ENCODE assay signal across 17 cellular contexts in the genomic region with DNA sequence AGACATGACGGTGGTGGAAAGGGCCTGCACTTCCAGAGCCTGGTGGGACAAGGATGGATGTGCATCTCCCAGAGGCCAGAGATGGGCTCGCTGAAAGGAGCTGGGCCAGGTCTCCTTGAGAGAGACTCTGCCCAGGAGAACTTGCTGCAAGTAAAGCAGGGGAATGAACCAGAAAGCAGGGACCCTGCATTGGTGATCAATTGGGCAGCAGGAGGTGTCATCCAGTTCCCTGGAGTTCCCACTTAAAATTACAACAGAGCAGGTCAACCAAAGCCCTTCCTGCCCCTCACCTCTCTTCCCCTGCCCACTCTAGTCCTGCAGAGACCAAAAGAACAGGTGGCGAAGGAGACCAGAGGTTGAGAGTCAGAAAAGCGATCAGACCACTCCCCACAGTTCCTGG.
A peak's percentile ranks its signal among the peaks of the same experiment; 100 is the strongest.
DNase-seq lines count a peak whose midpoint lies in the region; ATAC-seq and TF ChIP-seq lines count a peak whose summit lies in the region.
"Had no signal": no experiment of that assay in that cellular context is flagged by ENCODE, and none has a peak within 500 bp of the region (broad histone marks: within the 10 kb centered on the region; RNA-seq: fewer than 3 reads in every experiment).

No MANE protein-coding gene starts in this region.

- H2BK5ac ChIP-seq in mesendoderm (ENCODE audit: low read length), result no peak overlapping the region

- no CpG with 5 or more reads among the region's 4 CpGs for WGBS in mesendoderm (ENCODE audit: extremely low coverage, insufficient coverage, low lambda C conversion rate)

- peaks cover 55% of the 10 kb centered on the region for H3K4me1 Mint-ChIP-seq in activated T-cell treated with anti-CD3 and anti-CD28 coated beads, Interleukin-2, amount 50 U/mL, for 24 hours (ENCODE audit: low read depth)
- peaks cover 42% of the 10 kb centered on the region for H3K4me1 Mint-ChIP-seq in activated CD8-positive, alpha-beta T cell treated with anti-CD3 and anti-CD28 coated beads for 36 hours (ENCODE audit: low read depth)
- peaks cover 18 to 24% of the 10 kb centered on the region in 2 donors for H3K4me1 Mint-ChIP-seq in immature natural killer cell
- H3K4me1 Mint-ChIP-seq in stimulated activated naive CD8-positive, alpha-beta T cell treated with anti-CD3 and anti-CD28 coated beads, Interleukin-15, amount 100 ng/mL, for 72 hours, result peaks cover 54% of the 10 kb centered on the region

- no peak overlapping the region for H2AK5ac ChIP-seq in mesendoderm (ENCODE audit: low read length)

- CTCF ChIA-PET in activated CD8-positive, alpha-beta T cell treated with anti-CD3 and anti-CD28 coated beads for 36 hours (lab: Charles Lee), result interaction anchor here (0.8 to 1.5 kb wide), 5 partner anchors 16 to 155 kb away, joined by 3 to 5 read pairs (median 3); no protein-coding TSS in a partner anchor

- TF ChIP-seq CTCF in activated CD8-positive, alpha-beta T cell treated with anti-CD3 and anti-CD28 coated beads for 36 hours (IDR thresholded peaks at IDR 0.05), result no peak

- no peak overlapping the region for H4K5ac ChIP-seq in mesendoderm (ENCODE audit: low read length)

- no peak overlapping the region for H3K4ac ChIP-seq in mesendoderm (ENCODE audit: low read depth, low read length)

- no peaks in the 10 kb centered on the region for H3K27me3 ChIP-seq in mesendoderm (ENCODE audit: insufficient read depth, low read length, poor library complexity)
- H3K27me3 ChIP-seq: esophagus squamous epithelium, heart left ventricle, thyroid gland had no signal

- H3K9ac ChIP-seq in mesendoderm (ENCODE audit: low read length), result no peak overlapping the region
- H3K9ac ChIP-seq: parathyroid adenoma had no signal

- H3K27me3 Mint-ChIP-seq in activated T-cell treated with anti-CD3 and anti-CD28 coated beads, Interleukin-2, amount 50 U/mL, for 24 hours, result no peaks in the 10 kb centered on the region
- H3K27me3 Mint-ChIP-seq in activated CD8-positive, alpha-beta T cell treated with anti-CD3 and anti-CD28 coated beads for 36 hours, result no peaks in the 10 kb centered on the region
- peaks cover 0 to 5% (median 0%) of the 10 kb centered on the region in 3 donors for H3K27me3 Mint-ChIP-seq in immature natural killer cell (ENCODE audit: low read depth in 3 of 3)
- no peaks in the 10 kb centered on the region for H3K27me3 Mint-ChIP-seq in stimulated activated naive CD8-positive, alpha-beta T cell treated with anti-CD3 and anti-CD28 coated beads, Interleukin-15, amount 100 ng/mL, for 72 hours

- H2BK15ac ChIP-seq in mesendoderm (replicated peaks; ENCODE audit: low read depth), result no peak overlapping the region

- no peaks in the 10 kb centered on the region for H3K36me3 ChIP-seq in mesendoderm (ENCODE audit: control insufficient read depth, insufficient read depth, low read length)
- H3K36me3 ChIP-seq: esophagus squamous epithelium, heart left ventricle, thyroid gland had no signal

- H3K23ac ChIP-seq in mesendoderm (ENCODE audit: low read length), result no peak overlapping the region

- H3K79me1 ChIP-seq in mesendoderm (ENCODE audit: low read length), result no peaks in the 10 kb centered on the region

- no peaks in the 10 kb centered on the region for H3K79me2 ChIP-seq in mesendoderm (ENCODE audit: control insufficient read depth, insufficient read depth, low read length)
- H3K79me2 ChIP-seq: parathyroid adenoma had no signal

- H3K27ac Mint-ChIP-seq in activated T-cell treated with anti-CD3 and anti-CD28 coated beads, Interleukin-2, amount 50 U/mL, for 24 hours, result peak overlapping the region; percentile 96
- peak overlapping the region; percentile 97 for H3K27ac Mint-ChIP-seq in activated CD8-positive, alpha-beta T cell treated with anti-CD3 and anti-CD28 coated beads for 36 hours
- H3K27ac Mint-ChIP-seq in immature natural killer cell, result peak overlapping the region in 4 of 6 donors; percentile 40 to 88 (median 70)
- H3K27ac Mint-ChIP-seq in stimulated activated naive CD8-positive, alpha-beta T cell treated with anti-CD3 and anti-CD28 coated beads, Interleukin-15, amount 100 ng/mL, for 72 hours, result peak overlapping the region; percentile 90 to 98

- no peak overlapping the region for H3K4me3 ChIP-seq in mesendoderm (ENCODE audit: low read length)
- H3K4me3 ChIP-seq: esophagus squamous epithelium, heart left ventricle, SK-N-MC, thyroid gland had no signal

- H3K18ac ChIP-seq in mesendoderm (ENCODE audit: low read length), result no peak overlapping the region

- no peak for ATAC-seq in activated CD8-positive, alpha-beta T cell treated with anti-CD3 and anti-CD28 coated beads for 36 hours
- no peak for ATAC-seq in stimulated activated naive CD8-positive, alpha-beta T cell treated with anti-CD3 and anti-CD28 coated beads, Interleukin-15, amount 100 ng/mL, for 72 hours
- ATAC-seq in GM21367 (IDR thresholded peaks at IDR 0.05; ENCODE audit: unreplicated experiment), result no peak

- H3K4me2 ChIP-seq in mesendoderm (ENCODE audit: low read length), result no peak overlapping the region

- DNase-seq in activated T-cell treated with anti-CD3 and anti-CD28 coated beads, Interleukin-2, amount 50 U/mL, for 24 hours, result peak; percentile 44
- no peak for DNase-seq in activated T-cell treated with anti-CD3 and anti-CD28 coated beads, Interleukin-2, amount 50 U/mL, for 48 hours
- no peak for DNase-seq in activated CD8-positive, alpha-beta T cell treated with anti-CD3 and anti-CD28 coated beads for 36 hours
- DNase-seq in immature natural killer cell (no peak), mesendoderm (no peak), nucleus accumbens (lab: John Stamatoyannopoulos, UW) (no peak)
- DNase-seq in stimulated activated naive CD8-positive, alpha-beta T cell treated with anti-CD3 and anti-CD28 coated beads, Interleukin-15, amount 100 ng/mL, for 72 hours, result no peak
- DNase-seq: esophagus squamous epithelium, islet precursor cell, NCI-H187, NCI-H446 treated with DMSO at 0.1 percent for 48 hours had no signal

- H3K27ac ChIP-seq in mesendoderm (ENCODE audit: low read depth, low read length), result no peak overlapping the region
- H3K27ac ChIP-seq: parathyroid adenoma, SK-N-MC, VCaP had no signal

- no peak overlapping the region for H2BK120ac ChIP-seq in mesendoderm (ENCODE audit: low read depth, low read length)

- no peaks in the 10 kb centered on the region for H3K4me1 ChIP-seq in mesendoderm (ENCODE audit: control insufficient read depth, low read depth, low read length)
- H3K4me1 ChIP-seq: parathyroid adenoma had no signal

- intact Hi-C loops in activated CD8-positive, alpha-beta T cell treated with anti-CD3 and anti-CD28 coated beads for 36 hours (cut with micrococcal nuclease), result no loop called here

- no peak overlapping the region for H3K56ac ChIP-seq in mesendoderm (ENCODE audit: low read length)

- POLR2A ChIA-PET in activated CD8-positive, alpha-beta T cell treated with anti-CD3 and anti-CD28 coated beads for 36 hours (lab: Charles Lee), result interaction anchor here (0.7 to 4.7 kb wide), 7 partner anchors 9 to 71 kb away, joined by 3 to 54 read pairs (median 5); no protein-coding TSS in a partner anchor

- H3K4me3 Mint-ChIP-seq in activated T-cell treated with anti-CD3 and anti-CD28 coated beads, Interleukin-2, amount 50 U/mL, for 24 hours, result peak overlapping the region; percentile 15
- no peak overlapping the region for H3K4me3 Mint-ChIP-seq in activated CD8-positive, alpha-beta T cell treated with anti-CD3 and anti-CD28 coated beads for 36 hours
- H3K4me3 Mint-ChIP-seq in immature natural killer cell, result peak overlapping the region in 4 of 5 donors; percentile 21 to 53 (median 30)
- peak overlapping the region; percentile 58 to 60 for H3K4me3 Mint-ChIP-seq in stimulated activated naive CD8-positive, alpha-beta T cell treated with anti-CD3 and anti-CD28 coated beads, Interleukin-15, amount 100 ng/mL, for 72 hours

- H3K9me3 Mint-ChIP-seq in activated T-cell treated with anti-CD3 and anti-CD28 coated beads, Interleukin-2, amount 50 U/mL, for 24 hours, result peaks cover 4% of the 10 kb centered on the region
- no peaks in the 10 kb centered on the region for H3K9me3 Mint-ChIP-seq in activated CD8-positive, alpha-beta T cell treated with anti-CD3 and anti-CD28 coated beads for 36 hours
- no peaks in the 10 kb centered on the region for H3K9me3 Mint-ChIP-seq in immature natural killer cell
- H3K9me3 Mint-ChIP-seq in stimulated activated naive CD8-positive, alpha-beta T cell treated with anti-CD3 and anti-CD28 coated beads, Interleukin-15, amount 100 ng/mL, for 72 hours, result peaks cover 0 to 12% of the 10 kb centered on the region in 2 donors

- no peak overlapping the region for H4K8ac ChIP-seq in mesendoderm (ENCODE audit: low read depth, low read length)

- H3K36me3 Mint-ChIP-seq in activated T-cell treated with anti-CD3 and anti-CD28 coated beads, Interleukin-2, amount 50 U/mL, for 24 hours (ENCODE audit: low read depth), result no peaks in the 10 kb centered on the region
- no peaks in the 10 kb centered on the region for H3K36me3 Mint-ChIP-seq in activated CD8-positive, alpha-beta T cell treated with anti-CD3 and anti-CD28 coated beads for 36 hours (ENCODE audit: low read depth)
- no peaks in the 10 kb centered on the region for H3K36me3 Mint-ChIP-seq in immature natural killer cell
